ENCODE assay signal across 13 cellular contexts in genomic region chr20:878511-879307, GRCh38. TPM values are rescaled to one million over a fixed set of nuclear protein-coding genes. Genes with fewer than 3 reads are reported as not detected.
DNase-seq lines count a peak whose midpoint lies in the region; ATAC-seq and TF ChIP-seq lines count a peak whose summit lies in the region.
"Had no signal": no experiment of that assay in that cellular context is flagged by ENCODE, and none has a peak within 500 bp of the region (broad histone marks: within the 10 kb centered on the region; RNA-seq: fewer than 3 reads in every experiment).

No MANE protein-coding gene starts in this region.

- H3K4me1 ChIP-seq in fibroblast of lung (ENCODE audit: control insufficient read depth, extremely low read depth, insufficient read depth, low read length) (peaks cover 2% of the 10 kb centered on the region), thyroid gland (no peaks in the 10 kb centered on the region)

- H3K27ac ChIP-seq in fibroblast of lung (ENCODE audit: insufficient read depth, low read length): no peak overlapping the region
- H3K27ac ChIP-seq in thyroid gland: no peak overlapping the region

- TF ChIP-seq POLR2A in thyroid gland (IDR thresholded peaks at IDR 0.05): no peak

- intact Hi-C loops in thyroid gland (cut with DNase I): no loop called here

- ATAC-seq in GM19324 (IDR thresholded peaks at IDR 0.05; ENCODE audit: low FRiP score, unreplicated experiment) (no peak), GM21423 (IDR thresholded peaks at IDR 0.05; ENCODE audit: unreplicated experiment) (no peak), GM19035 (IDR thresholded peaks at IDR 0.05; ENCODE audit: unreplicated experiment) (no peak)
- ATAC-seq: activated naive CD4-positive, alpha-beta T cell treated with anti-CD3 and anti-CD28 coated beads, Interleukin-2, amount 50 U/mL, for 72 hours had no signal

- H3K27me3 ChIP-seq in fibroblast of lung (ENCODE audit: control insufficient read depth, insufficient read depth, low read length): no peaks in the 10 kb centered on the region
- H3K27me3 ChIP-seq in thyroid gland: no peaks in the 10 kb centered on the region

- no peak overlapping the region for H3K9ac ChIP-seq in fibroblast of lung (ENCODE audit: insufficient read depth, low read length)

- H3K9me3 ChIP-seq in fibroblast of lung (ENCODE audit: control insufficient read depth, insufficient read depth, low read depth, low read length) (no peaks in the 10 kb centered on the region), thyroid gland (no peaks in the 10 kb centered on the region)

- H3K4me2 ChIP-seq in fibroblast of lung (ENCODE audit: extremely low read depth, insufficient read depth, low read length): no peak overlapping the region

- no peaks in the 10 kb centered on the region for H3K79me2 ChIP-seq in fibroblast of lung (ENCODE audit: control insufficient read depth, insufficient read depth, low read length)

- DNase-seq in stimulated activated CD4-positive, alpha-beta T cell treated with anti-CD3 and anti-CD28 coated beads, Interleukin-4, amount 100 ng/mL, for 24 hours: peak; percentile 12
- no peak for DNase-seq in stimulated activated CD4-positive, alpha-beta T cell treated with anti-CD3 and anti-CD28 coated beads, Interleukin-12 subunit alpha, Interleukin-12 subunit beta, amount 100 ng/mL, for 4 hours
- peak; percentile 71 for DNase-seq in RPMI8226
- DNase-seq in fibroblast of lung (ENCODE audit: low read depth in 2 of 2): peak; percentile 11 to 29
- DNase-seq in thyroid gland: peak; percentile 18 to 41
- DNase-seq: glutamatergic neuron, NCI-H1436 treated with DMSO at 0.1 percent for 48 hours had no signal

- H3K4me3 ChIP-seq in fibroblast of lung (replicated peaks in 1 of 4; ENCODE audit: control extremely low read depth in 1 of 4, insufficient read depth in 1 of 4, low read depth in 3 of 4, low read length in 4 of 4) (no peak overlapping the region), thyroid gland (replicated peaks in 1 of 3) (no peak overlapping the region)

- H4K20me1 ChIP-seq in fibroblast of lung (ENCODE audit: control insufficient read depth, extremely low read depth, insufficient read depth, low read length): no peaks in the 10 kb centered on the region

- 51 to 56% methylated on average over 9 of the region's 9 CpGs for WGBS in thyroid gland, 2 donors

- H3K36me3 ChIP-seq in fibroblast of lung (ENCODE audit: control insufficient read depth, insufficient read depth, low read length) (no peaks in the 10 kb centered on the region), thyroid gland (no peaks in the 10 kb centered on the region)

- H2AFZ ChIP-seq in fibroblast of lung (ENCODE audit: low read length): no peak overlapping the region

- TF ChIP-seq CTCF in fibroblast of lung (conservative IDR thresholded peaks at IDR 0.05 in 1 of 2, IDR thresholded peaks at IDR 0.05 in 1 of 2; ENCODE audit: low read depth in 1 of 2, low read length in 2 of 2) (no peak), thyroid gland (IDR thresholded peaks at IDR 0.05) (no peak)

RNA-seq across cellular contexts. Expression of gene ANGPT4, which starts 37.4 kb away (rescaled TPM):
- total RNA-seq in fibroblast of lung (under 0.01 TPM in 2 replicates), thyroid gland (1 to 10 TPM in 3 of 4 donors, under 1 TPM in 1; 0.40 to 3.8 (median 3.2) TPM)
- not detected in 2 replicates for polyA plus RNA-seq in fibroblast of lung
- not detected in 2 replicates for polyA plus RNA-seq in fibroblast of lung (2012)
- not detected in 2 replicates for polyA minus RNA-seq in fibroblast of lung (ENCODE audit: low replicate concordance)
- total RNA-seq: CD4-positive, alpha-beta T cell; T-helper 1 cell treated with Interleukin-12 subunit alpha and Interleukin-12 subunit beta and Interleukin-4 antibody, amounts not matched to agents 30 ng/mL and 1 ng/mL, for 36 hours had no signal

RNA-seq across cellular contexts. Expression of gene FAM110A, which starts 45.2 kb away (rescaled TPM):
- total RNA-seq in fibroblast of lung (1.3 and 1.8 TPM in 2 replicates), thyroid gland (10 to 100 TPM in 1 of 4 donors, 1 to 10 TPM in 3; 7.0 to 15.5 (median 8.5) TPM)
- 1.5 and 4.0 TPM in 2 replicates for polyA plus RNA-seq in fibroblast of lung
- 2.3 and 6.6 TPM in 2 replicates for polyA plus RNA-seq in fibroblast of lung (2012)
- polyA minus RNA-seq in fibroblast of lung (ENCODE audit: low replicate concordance): 0.86 and 6.2 TPM in 2 replicates
